Comparison of ENCODE assay signal across 17 cellular contexts in genomic region chr2:138298900-138299299, GRCh38.
DNase-seq lines count a peak whose midpoint lies in the region; ATAC-seq and TF ChIP-seq lines count a peak whose summit lies in the region.
"Had no signal": no experiment of that assay in that cellular context is flagged by ENCODE, and none has a peak within 500 bp of the region (broad histone marks: within the 10 kb centered on the region; RNA-seq: fewer than 3 reads in every experiment).

No MANE protein-coding gene starts in this region.

- peak; percentile 15 for DNase-seq in GM13976 (ENCODE audit: low spot score)
- no peak for DNase-seq in T-helper 2 cell
- no peak for DNase-seq in stimulated activated CD4-positive, alpha-beta T cell treated with anti-CD3 and anti-CD28 coated beads, Interleukin-4, amount 100 ng/mL, for 24 hours
- DNase-seq in left lobe of liver (ENCODE audit: low spot score): no peak
- no peak for DNase-seq in activated naive CD4-positive, alpha-beta T cell treated with anti-CD3 and anti-CD28 coated beads, Interleukin-2, amount 50 U/mL, for 16 hours
- DNase-seq: activated CD4-positive, alpha-beta T cell treated with anti-CD3 and anti-CD28 coated beads for 36 hours; effector CD4-positive, alpha-beta T cell; MG63; natural killer cell; NCI-H226; OCI-M1; right cardiac atrium; transverse colon had no signal

- ATAC-seq in GM19395 (IDR thresholded peaks at IDR 0.05; ENCODE audit: unreplicated experiment) (peak; percentile 79), HG02642 (IDR thresholded peaks at IDR 0.05; ENCODE audit: poor library complexity, unreplicated experiment) (peak; percentile 60), HG03196 (IDR thresholded peaks at IDR 0.05; ENCODE audit: unreplicated experiment) (peak; percentile 74), left lobe of liver (no peak)
- ATAC-seq: activated CD4-positive, alpha-beta T cell treated with anti-CD3 and anti-CD28 coated beads for 36 hours; gastroesophageal sphincter; natural killer cell; right cardiac atrium had no signal

- TF ChIP-seq CTCF in GM13976 (IDR thresholded peaks at IDR 0.05; ENCODE audit: borderline replicate concordance, control extremely low read depth, extremely low read depth, insufficient read depth, missing control alignments): no peak

- in situ Hi-C loops in GM13976 (cut with MboI; ENCODE audit: low sequenced_read_pairs, unreplicated experiment): no loop called here
